In genomic region chr16:47905771-47906170, GRCh38 we compare ENCODE assay signal across 23 cellular contexts.
DNase-seq lines count a peak whose midpoint lies in the region; ATAC-seq and TF ChIP-seq lines count a peak whose summit lies in the region.
"Had no signal": no experiment of that assay in that cellular context is flagged by ENCODE, and none has a peak within 500 bp of the region (broad histone marks: within the 10 kb centered on the region; RNA-seq: fewer than 3 reads in every experiment).

No MANE protein-coding gene starts in this region.

- H3K27me3 Mint-ChIP-seq in neural crest cell (ENCODE audit: low read depth) = no peaks in the 10 kb centered on the region
- no peaks in the 10 kb centered on the region for H3K27me3 Mint-ChIP-seq in stimulated activated naive CD8-positive, alpha-beta T cell treated with anti-CD3 and anti-CD28 coated beads, Interleukin-15, amount 100 ng/mL, for 72 hours
- H3K27me3 Mint-ChIP-seq: dendritic cell treated with granulocyte-macrophage colony-stimulating factor and Interleukin-4, amounts not matched to agents 40 ng/mL and 50 ng/mL, for 4 days; T-cell had no signal

- peaks cover 20% of the 10 kb centered on the region for H3K4me1 Mint-ChIP-seq in neural crest cell
- no peaks in the 10 kb centered on the region for H3K4me1 Mint-ChIP-seq in stimulated activated naive CD8-positive, alpha-beta T cell treated with anti-CD3 and anti-CD28 coated beads, Interleukin-15, amount 100 ng/mL, for 72 hours
- H3K4me1 Mint-ChIP-seq: IgD-negative memory B cell, T-cell had no signal

- DNase-seq in ELF-1 (ENCODE audit: low read depth, low spot score) (peak; percentile 75), NCI-H226 (peak; percentile 73), choroid plexus epithelial cell (ENCODE audit: low read depth) (peak; percentile 27), neural crest cell (ENCODE audit: low read depth, low spot score) (no peak), NCI-H2227 treated with DMSO at 0.1 percent for 48 hours (lab: John Stamatoyannopoulos, UW) (no peak), globus pallidus (ENCODE audit: low spot score) (no peak), H4 (ENCODE audit: low spot score) (no peak)
- DNase-seq in stimulated activated naive CD8-positive, alpha-beta T cell treated with anti-CD3 and anti-CD28 coated beads, Interleukin-15, amount 100 ng/mL, for 72 hours = no peak
- DNase-seq: activated CD4-positive, alpha-beta T cell treated with anti-CD3 and anti-CD28 coated beads, Interleukin-2, amount 50 U/mL, for 4 hours; activated naive CD4-positive, alpha-beta T cell treated with anti-CD3 and anti-CD28 coated beads for 36 hours; activated T-cell treated with anti-CD3 and anti-CD28 coated beads, Interleukin-2, amount 50 U/mL, for 1 hour; COR-L47; left lung; NCI-H1930; pancreas; SHP77 treated with DMSO at 0.1 percent for 48 hours; stimulated activated CD4-positive, alpha-beta T cell treated with anti-CD3 and anti-CD28 coated beads, Interleukin-2, amount 100 ng/mL, for 48 hours; T-cell; uterus had no signal

- peaks cover 6% of the 10 kb centered on the region for H3K36me3 Mint-ChIP-seq in neural crest cell (ENCODE audit: low read depth)
- H3K36me3 Mint-ChIP-seq: brain, IgD-negative memory B cell, T-cell had no signal

- no peak overlapping the region for H3K4me3 Mint-ChIP-seq in neural crest cell
- no peak overlapping the region for H3K4me3 Mint-ChIP-seq in stimulated activated naive CD8-positive, alpha-beta T cell treated with anti-CD3 and anti-CD28 coated beads, Interleukin-15, amount 100 ng/mL, for 72 hours
- H3K4me3 Mint-ChIP-seq: activated naive CD4-positive, alpha-beta T cell treated with anti-CD3 and anti-CD28 coated beads for 36 hours; brain; dendritic cell treated with granulocyte-macrophage colony-stimulating factor and Interleukin-4, amounts not matched to agents 40 ng/mL and 50 ng/mL, for 4 days; IgD-negative memory B cell; T-cell had no signal

- ATAC-seq in stimulated activated naive CD8-positive, alpha-beta T cell treated with anti-CD3 and anti-CD28 coated beads, Interleukin-15, amount 100 ng/mL, for 72 hours = no peak
- ATAC-seq: gastroesophageal sphincter, left lung, pancreas, T-cell had no signal

- TF ChIP-seq CTCF in choroid plexus epithelial cell (conservative IDR thresholded peaks at IDR 0.05; ENCODE audit: low read depth, low read length) (no peak), neural crest cell (conservative IDR thresholded peaks at IDR 0.05) (no peak)

- peak overlapping the region; percentile 71 for H3K27ac Mint-ChIP-seq in neural crest cell (ENCODE audit: unreplicated experiment)
- no peak overlapping the region for H3K27ac Mint-ChIP-seq in stimulated activated naive CD8-positive, alpha-beta T cell treated with anti-CD3 and anti-CD28 coated beads, Interleukin-15, amount 100 ng/mL, for 72 hours
- H3K27ac Mint-ChIP-seq: activated naive CD4-positive, alpha-beta T cell treated with anti-CD3 and anti-CD28 coated beads for 36 hours; dendritic cell treated with granulocyte-macrophage colony-stimulating factor and Interleukin-4, amounts not matched to agents 40 ng/mL and 50 ng/mL, for 4 days; IgD-negative memory B cell; T-cell had no signal

- H3K4me3 ChIP-seq in choroid plexus epithelial cell (ENCODE audit: low read depth, low read length) = no peak overlapping the region
- H3K4me3 ChIP-seq: gastroesophageal sphincter, left lung, pancreas, uterus had no signal

- H3K9me3 Mint-ChIP-seq in neural crest cell = peaks cover 14% of the 10 kb centered on the region
- H3K9me3 Mint-ChIP-seq in stimulated activated naive CD8-positive, alpha-beta T cell treated with anti-CD3 and anti-CD28 coated beads, Interleukin-15, amount 100 ng/mL, for 72 hours = no peaks in the 10 kb centered on the region
- H3K9me3 Mint-ChIP-seq: T-cell had no signal

Comparison
In these comparisons a context has a peak if more than half of its experiments do, and no peak if none do; other contexts are left out.
1. DNase-seq: peak in ELF-1 (single experiment), NCI-H226 (single experiment) and choroid plexus epithelial cell (single experiment); none in neural crest cell (single experiment), stimulated activated naive CD8-positive, alpha-beta T cell treated with anti-CD3 and anti-CD28 coated beads, Interleukin-15, amount 100 ng/mL, for 72 hours (0 of 2), NCI-H2227 treated with DMSO at 0.1 percent for 48 hours (single experiment), globus pallidus (single experiment) and H4 (single experiment).